Comparison of ENCODE assay signal across 23 cellular contexts in the genomic region with DNA sequence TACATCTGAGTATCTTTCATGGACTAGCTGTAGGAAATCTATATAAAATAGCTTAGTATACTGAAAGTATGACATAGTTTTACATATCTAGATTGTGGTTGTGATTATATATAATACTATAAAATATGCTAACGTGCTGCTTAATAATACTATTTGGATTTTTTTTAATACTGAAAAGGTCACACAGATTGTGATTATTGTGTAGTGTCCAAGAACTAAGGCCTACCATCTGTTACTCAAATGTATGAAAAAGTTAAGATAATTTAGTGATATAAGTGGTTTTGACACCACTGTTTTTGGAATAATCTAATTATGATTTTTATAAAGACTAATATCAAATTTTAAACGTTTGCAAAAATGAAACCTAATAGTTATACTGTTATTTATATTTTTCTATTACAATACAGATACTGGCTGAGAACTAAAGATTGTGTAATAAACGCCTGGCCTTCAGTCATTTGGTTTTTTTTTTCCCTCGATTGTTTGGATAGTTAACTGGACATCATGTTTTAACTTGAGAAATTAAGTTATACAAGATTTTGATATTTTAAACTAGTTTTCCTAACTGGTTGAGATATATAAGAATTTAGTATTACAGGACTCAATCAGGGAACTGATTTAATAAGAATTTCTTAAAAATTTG. TPM values are rescaled to one million over a fixed set of nuclear protein-coding genes. Genes with fewer than 3 reads are reported as not detected.
DNase-seq lines count a peak whose midpoint lies in the region; ATAC-seq, FAIRE-seq and TF ChIP-seq lines count a peak whose summit lies in the region.
"Had no signal": no experiment of that assay in that cellular context is flagged by ENCODE, and none has a peak within 500 bp of the region (broad histone marks: within the 10 kb centered on the region; RNA-seq: fewer than 3 reads in every experiment).

No MANE protein-coding gene starts in this region.

- no peaks in the 10 kb centered on the region for H3K27me3 Mint-ChIP-seq in CD4-positive, CD25-positive, alpha-beta regulatory T cell
- H3K27me3 Mint-ChIP-seq in naive B cell: no peaks in the 10 kb centered on the region
- H3K27me3 Mint-ChIP-seq: activated CD4-positive, alpha-beta T cell treated with anti-CD3 and anti-CD28 coated beads, Interleukin-2, amount 10 ng/mL, durations not matched to agents 24 days and 14 days; CD4-positive, alpha-beta T cell; IgD-negative memory B cell had no signal

- H3K9me3 ChIP-seq in CD4-positive, CD25-positive, alpha-beta regulatory T cell (ENCODE audit: control insufficient read depth in 2 of 2, low read length in 2 of 2): no peaks in the 10 kb centered on the region
- H3K9me3 ChIP-seq in Karpas-422 (ENCODE audit: low read length): no peaks in the 10 kb centered on the region
- H3K9me3 ChIP-seq: uterus had no signal

- no peak for TF ChIP-seq POLR2A in GM12892 (IDR thresholded peaks at IDR 0.05; ENCODE audit: low read depth, low read length)

- H3K9ac ChIP-seq in Karpas-422 (ENCODE audit: low read length): no peak overlapping the region

- no peaks in the 10 kb centered on the region for H3K27me3 ChIP-seq in CD4-positive, CD25-positive, alpha-beta regulatory T cell (ENCODE audit: control insufficient read depth, insufficient read depth, low read length)
- H3K27me3 ChIP-seq in Karpas-422 (ENCODE audit: low read length): no peaks in the 10 kb centered on the region
- H3K27me3 ChIP-seq: cardiac muscle cell, dorsolateral prefrontal cortex, uterus had no signal

- peaks cover 19% of the 10 kb centered on the region; the same call in 1 of the 2 replicates for H4K20me1 ChIP-seq in Karpas-422 (ENCODE audit: insufficient read depth, low read depth, low read length)

- H2AFZ ChIP-seq in Karpas-422 (ENCODE audit: low read length): no peak overlapping the region

- peaks cover 44% of the 10 kb centered on the region for H3K4me1 ChIP-seq in CD4-positive, CD25-positive, alpha-beta regulatory T cell (ENCODE audit: control insufficient read depth, insufficient read depth, low read length, poor library complexity, severe bottlenecking)
- H3K4me1 ChIP-seq in Karpas-422 (ENCODE audit: low read length): peaks cover 32% of the 10 kb centered on the region

- no peak overlapping the region for H3K27ac ChIP-seq in CD4-positive, CD25-positive, alpha-beta regulatory T cell (ENCODE audit: insufficient read depth, low read length, poor library complexity, severe bottlenecking)
- H3K27ac ChIP-seq in Karpas-422 (ENCODE audit: low read length): peak overlapping the region; percentile 34; the same call in 1 of the 2 replicates
- H3K27ac ChIP-seq: cardiac muscle cell, uterus had no signal

- H3K79me2 ChIP-seq in Karpas-422 (ENCODE audit: low read length): peaks cover 99% of the 10 kb centered on the region

- H3K4me3 ChIP-seq in CD4-positive, CD25-positive, alpha-beta regulatory T cell (ENCODE audit: low read depth, low read length): peak overlapping the region; percentile 2
- H3K4me3 ChIP-seq in Karpas-422 (ENCODE audit: low read length): no peak overlapping the region
- H3K4me3 ChIP-seq: cardiac muscle cell, smooth muscle cell, uterus had no signal

- no peak overlapping the region for H3K4me2 ChIP-seq in Karpas-422 (ENCODE audit: low read depth, low read length, poor library complexity, severe bottlenecking)
- H3K4me2 ChIP-seq: smooth muscle cell had no signal

- no peak for ATAC-seq in CD4-positive, CD25-positive, alpha-beta regulatory T cell (ENCODE audit: low read depth in 2 of 2)
- ATAC-seq in naive B cell (ENCODE audit: low read depth in 2 of 2): no peak
- no peak for ATAC-seq in stimulated activated naive CD8-positive, alpha-beta T cell treated with anti-CD3 and anti-CD28 coated beads, Interleukin-15, Interleukin-2, amounts not matched to agents 100 U/mL and 50 U/mL, for 24 hours
- ATAC-seq: activated T-cell treated with anti-CD3 and anti-CD28 coated beads, Interleukin-2, amount 50 U/mL, for 72 hours had no signal

- DNase-seq in CD4-positive, CD25-positive, alpha-beta regulatory T cell: no peak
- DNase-seq in Karpas-422: peak; percentile 36
- peak; percentile 58 for DNase-seq in cerebellar cortex (ENCODE audit: low spot score)
- no peak for DNase-seq in naive B cell
- no peak for DNase-seq in GM12892 (ENCODE audit: insufficient read length)
- DNase-seq in stimulated activated naive CD8-positive, alpha-beta T cell treated with anti-CD3 and anti-CD28 coated beads, Interleukin-15, Interleukin-2, amounts not matched to agents 100 U/mL and 50 U/mL, for 24 hours: no peak
- no peak for DNase-seq in T1000 (lab: John Stamatoyannopoulos, UW)
- DNase-seq in midbrain (lab: John Stamatoyannopoulos, UW): no peak
- DNase-seq: activated CD4-positive, alpha-beta T cell treated with anti-CD3 and anti-CD28 coated beads, Interleukin-2, amount 10 ng/mL, durations not matched to agents 24 days and 14 days; activated naive CD4-positive, alpha-beta T cell treated with Interleukin-2 at 50 U/mL for 16 hours; activated T-cell treated with anti-CD3 and anti-CD28 coated beads, Interleukin-2, amount 50 U/mL, for 72 hours; CD4-positive, alpha-beta T cell; dorsolateral prefrontal cortex; glutamatergic neuron; mesendoderm; NCI-H510A treated with DMSO at 0.1 percent for 48 hours; SIG-M5; stimulated activated CD4-positive, alpha-beta T cell treated with anti-CD3 and anti-CD28 coated beads, Interleukin-2, amount 100 ng/mL, for 24 hours; T-helper 1 cell; uterus had no signal

- H3K36me3 Mint-ChIP-seq in CD4-positive, CD25-positive, alpha-beta regulatory T cell: peaks cover 21% of the 10 kb centered on the region
- H3K36me3 Mint-ChIP-seq in naive B cell: peaks cover 0 to under 1% of the 10 kb centered on the region in 2 donors

- H3K4me3 Mint-ChIP-seq in CD4-positive, CD25-positive, alpha-beta regulatory T cell: peak overlapping the region in 1 of 4 donors; percentile 31
- peak overlapping the region in 1 of 8 donors; percentile 32 for H3K4me3 Mint-ChIP-seq in naive B cell
- H3K4me3 Mint-ChIP-seq: activated CD4-positive, alpha-beta T cell treated with anti-CD3 and anti-CD28 coated beads, Interleukin-2, amount 10 ng/mL, durations not matched to agents 24 days and 14 days; activated T-cell treated with anti-CD3 and anti-CD28 coated beads, Interleukin-2, amount 50 U/mL, for 72 hours had no signal

- no peaks in the 10 kb centered on the region for H3K9me2 ChIP-seq in Karpas-422 (replicated peaks; ENCODE audit: insufficient read depth, low read length)

- H3K4me1 Mint-ChIP-seq in CD4-positive, CD25-positive, alpha-beta regulatory T cell: peaks cover 47 to 78% (median 65%) of the 10 kb centered on the region in 4 donors
- peaks cover 16 to 55% (median 44%) of the 10 kb centered on the region in 3 donors for H3K4me1 Mint-ChIP-seq in naive B cell

- FAIRE-seq in GM12892 (lab: Jason Lieb, UNC): no peak

- no peak overlapping the region for H3K27ac Mint-ChIP-seq in CD4-positive, CD25-positive, alpha-beta regulatory T cell
- peak overlapping the region in 5 of 6 donors; percentile 11 to 80 (median 23) for H3K27ac Mint-ChIP-seq in naive B cell
- H3K27ac Mint-ChIP-seq: activated CD4-positive, alpha-beta T cell treated with anti-CD3 and anti-CD28 coated beads, Interleukin-2, amount 10 ng/mL, durations not matched to agents 24 days and 14 days; activated T-cell treated with anti-CD3 and anti-CD28 coated beads, Interleukin-2, amount 50 U/mL, for 72 hours had no signal

- peaks cover 7% of the 10 kb centered on the region for H3K36me3 ChIP-seq in CD4-positive, CD25-positive, alpha-beta regulatory T cell (ENCODE audit: control insufficient read depth, insufficient read depth, low read length)
- peaks cover 77% of the 10 kb centered on the region for H3K36me3 ChIP-seq in Karpas-422 (ENCODE audit: insufficient read depth, low read length)
- H3K36me3 ChIP-seq: uterus had no signal

- peaks cover 0 to 4% (median 0%) of the 10 kb centered on the region in 7 donors for H3K9me3 Mint-ChIP-seq in CD4-positive, CD25-positive, alpha-beta regulatory T cell
- peaks cover 0 to 1% (median 0%) of the 10 kb centered on the region in 7 donors for H3K9me3 Mint-ChIP-seq in naive B cell
- H3K9me3 Mint-ChIP-seq: activated CD4-positive, alpha-beta T cell treated with anti-CD3 and anti-CD28 coated beads, Interleukin-2, amount 10 ng/mL, durations not matched to agents 24 days and 14 days; activated T-cell treated with anti-CD3 and anti-CD28 coated beads, Interleukin-2, amount 50 U/mL, for 72 hours; CD4-positive, alpha-beta T cell; IgD-negative memory B cell had no signal

RNA-seq across cellular contexts. Expression of gene PTEN, which starts 12.6 kb away (rescaled TPM):
- 99.2 TPM for total RNA-seq in CD4-positive, CD25-positive, alpha-beta regulatory T cell
- polyA plus RNA-seq in CD4-positive, CD25-positive, alpha-beta regulatory T cell: 10 to 100 TPM; 25.9 to 31.2 (median 28.5) TPM
- total RNA-seq in Karpas-422 (2014; rRNA removed; shearing (Covaris generic); ENCODE audit: low replicate concordance): 161 and 281 TPM in 2 replicates
- 10 to 100 TPM; 34.1 to 53.4 (median 46.7) TPM for polyA plus RNA-seq in naive B cell (ENCODE audit: low read depth in 6 of 6)
- 101 TPM for polyA plus RNA-seq in GM12892 (2012; ENCODE audit: missing spikeins)

RNA-seq across cellular contexts. Expression of gene KLLN, which starts 12.7 kb away (rescaled TPM):
- 0.54 TPM for total RNA-seq in CD4-positive, CD25-positive, alpha-beta regulatory T cell
- polyA plus RNA-seq in CD4-positive, CD25-positive, alpha-beta regulatory T cell: under 1 TPM; 0.05 to 0.67 (median 0.17) TPM
- total RNA-seq in Karpas-422 (2014; rRNA removed; shearing (Covaris generic); ENCODE audit: low replicate concordance): 1.1 and 2.0 TPM in 2 replicates
- under 1 TPM in 5 of 6 donors, not detected in 1; 0.09 to 0.55 (median 0.22) TPM for polyA plus RNA-seq in naive B cell (ENCODE audit: low read depth in 6 of 6)
- 2.0 TPM for polyA plus RNA-seq in GM12892 (2012; ENCODE audit: missing spikeins)
- polyA plus RNA-seq: smooth muscle cell had no signal

RNA-seq across cellular contexts. Expression of gene ATAD1, which starts 58.0 kb away (rescaled TPM):
- 33.1 TPM for total RNA-seq in CD4-positive, CD25-positive, alpha-beta regulatory T cell
- polyA plus RNA-seq in CD4-positive, CD25-positive, alpha-beta regulatory T cell: 10 to 100 TPM; 31.5 to 50.1 (median 38.8) TPM
- total RNA-seq in Karpas-422 (2014; rRNA removed; shearing (Covaris generic); ENCODE audit: low replicate concordance): 21.8 and 41.6 TPM in 2 replicates
- 10 to 100 TPM; 21.1 to 32.2 (median 30.4) TPM for polyA plus RNA-seq in naive B cell (ENCODE audit: low read depth in 6 of 6)
- 33.6 TPM for polyA plus RNA-seq in GM12892 (2012; ENCODE audit: missing spikeins)

Comparison
In these comparisons a context has a peak if more than half of its experiments do, and no peak if none do; other contexts are left out.
1. DNase-seq: peak in Karpas-422 (single experiment) and cerebellar cortex (single experiment); none in CD4-positive, CD25-positive, alpha-beta regulatory T cell (0 of 3), naive B cell (single experiment), GM12892 (single experiment), stimulated activated naive CD8-positive, alpha-beta T cell treated with anti-CD3 and anti-CD28 coated beads, Interleukin-15, Interleukin-2, amounts not matched to agents 100 U/mL and 50 U/mL, for 24 hours (single experiment), T1000 (single experiment) and midbrain (single experiment).
2. H3K27ac Mint-ChIP-seq: peak in naive B cell (5 of 6); none in CD4-positive, CD25-positive, alpha-beta regulatory T cell (0 of 3).